Comparison of ENCODE assay signal across 12 cellular contexts in the genomic region with DNA sequence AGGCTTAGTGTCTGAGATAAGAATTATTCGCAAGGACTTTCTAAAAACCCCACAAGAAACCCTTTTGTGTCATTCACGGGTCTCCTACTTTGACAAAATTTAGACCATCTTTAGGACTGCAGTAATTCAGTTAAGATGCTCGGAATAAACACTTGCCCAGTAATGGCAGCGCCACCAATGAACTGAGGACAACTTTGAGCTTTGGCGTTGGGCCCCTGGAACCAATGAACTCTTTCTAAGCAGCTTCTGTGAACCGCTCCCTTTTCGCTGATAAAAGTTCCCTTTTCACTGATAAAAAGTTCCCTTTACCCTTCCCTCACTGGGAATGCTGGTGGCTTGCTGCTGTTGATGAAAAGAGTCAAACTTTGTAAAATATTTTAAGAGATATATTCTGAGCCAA. TPM values are rescaled to one million over a fixed set of nuclear protein-coding genes. Genes with fewer than 3 reads are reported as not detected.
DNase-seq lines count a peak whose midpoint lies in the region; ATAC-seq and TF ChIP-seq lines count a peak whose summit lies in the region.
"Had no signal": no experiment of that assay in that cellular context is flagged by ENCODE, and none has a peak within 500 bp of the region (broad histone marks: within the 10 kb centered on the region; RNA-seq: fewer than 3 reads in every experiment).

No MANE protein-coding gene starts in this region.

- H3K9ac ChIP-seq in OCI-LY1 (ENCODE audit: low read length): no peak overlapping the region

- no peak overlapping the region for H3K27ac Mint-ChIP-seq in CD4-positive, CD25-positive, alpha-beta regulatory T cell
- H3K27ac Mint-ChIP-seq in central memory CD8-positive, alpha-beta T cell (ENCODE audit: low read depth): peak overlapping the region; percentile 46
- no peak overlapping the region for H3K27ac Mint-ChIP-seq in neural crest cell (ENCODE audit: unreplicated experiment)

- peak overlapping the region; percentile 54 for H3K4me3 ChIP-seq in CD4-positive, CD25-positive, alpha-beta regulatory T cell (ENCODE audit: low read depth, low read length)
- H3K4me3 ChIP-seq in OCI-LY1 (ENCODE audit: low read depth, low read length, poor library complexity, severe bottlenecking): no peak overlapping the region

- peak overlapping the region; percentile 92 to 94 (median 92) for H3K4me3 Mint-ChIP-seq in CD4-positive, CD25-positive, alpha-beta regulatory T cell
- H3K4me3 Mint-ChIP-seq in central memory CD8-positive, alpha-beta T cell: no peak overlapping the region
- peak overlapping the region; percentile 98 for H3K4me3 Mint-ChIP-seq in neural crest cell

- TF ChIP-seq CTCF in OCI-LY1 (IDR thresholded peaks at IDR 0.05; ENCODE audit: low read length) (no peak), neural crest cell (conservative IDR thresholded peaks at IDR 0.05) (no peak), GM10266 (IDR thresholded peaks at IDR 0.05; ENCODE audit: control insufficient read depth, insufficient read depth, low read depth, missing control alignments) (no peak)

- peaks cover 0 to 36% (median 13%) of the 10 kb centered on the region in 4 donors for H3K4me1 Mint-ChIP-seq in CD4-positive, CD25-positive, alpha-beta regulatory T cell
- H3K4me1 Mint-ChIP-seq in central memory CD8-positive, alpha-beta T cell: peaks cover 14% of the 10 kb centered on the region
- peaks cover 20% of the 10 kb centered on the region for H3K4me1 Mint-ChIP-seq in neural crest cell

- no peaks in the 10 kb centered on the region for H4K20me1 ChIP-seq in OCI-LY1 (ENCODE audit: insufficient read depth, low read length)

- H3K9me3 ChIP-seq in CD4-positive, CD25-positive, alpha-beta regulatory T cell (ENCODE audit: control insufficient read depth in 2 of 2, low read length in 2 of 2): no peaks in the 10 kb centered on the region
- no peaks in the 10 kb centered on the region for H3K9me3 ChIP-seq in OCI-LY1 (ENCODE audit: low read length)
- H3K9me3 ChIP-seq: heart right ventricle had no signal

- no peak overlapping the region for H3K27ac ChIP-seq in CD4-positive, CD25-positive, alpha-beta regulatory T cell (ENCODE audit: insufficient read depth, low read length, poor library complexity, severe bottlenecking)
- no peak overlapping the region for H3K27ac ChIP-seq in OCI-LY1 (ENCODE audit: low read depth, low read length, poor library complexity, severe bottlenecking)
- H3K27ac ChIP-seq: HL-60 had no signal

- peaks cover 14% of the 10 kb centered on the region for H3K36me3 ChIP-seq in CD4-positive, CD25-positive, alpha-beta regulatory T cell (ENCODE audit: control insufficient read depth, insufficient read depth, low read length)
- peaks cover 22% of the 10 kb centered on the region; the same call in 1 of the 2 replicates for H3K36me3 ChIP-seq in OCI-LY1 (ENCODE audit: insufficient read depth, low read length)

- H2AFZ ChIP-seq in OCI-LY1 (ENCODE audit: low read length): no peak overlapping the region

- peaks cover 20% of the 10 kb centered on the region for H3K4me1 ChIP-seq in CD4-positive, CD25-positive, alpha-beta regulatory T cell (ENCODE audit: control insufficient read depth, insufficient read depth, low read length, poor library complexity, severe bottlenecking)
- peaks cover 25% of the 10 kb centered on the region for H3K4me1 ChIP-seq in OCI-LY1 (ENCODE audit: insufficient read depth, low read length, severe bottlenecking)

- peak overlapping the region; percentile 100; the same call in 1 of the 2 replicates for H3K4me2 ChIP-seq in OCI-LY1 (ENCODE audit: low read length)

- ATAC-seq in CD4-positive, CD25-positive, alpha-beta regulatory T cell (ENCODE audit: low read depth in 2 of 2): no peak
- no peak for ATAC-seq in central memory CD8-positive, alpha-beta T cell (replicated peaks; ENCODE audit: extremely low read depth, poor library complexity, severe bottlenecking)
- ATAC-seq in HG03175 (IDR thresholded peaks at IDR 0.05; ENCODE audit: unreplicated experiment): no peak
- ATAC-seq: activated T-cell treated with anti-CD3 and anti-CD28 coated beads, Interleukin-2, amount 50 U/mL, for 72 hours had no signal

- H3K27me3 Mint-ChIP-seq in CD4-positive, CD25-positive, alpha-beta regulatory T cell: no peaks in the 10 kb centered on the region
- H3K27me3 Mint-ChIP-seq in central memory CD8-positive, alpha-beta T cell: no peaks in the 10 kb centered on the region
- peaks cover 12% of the 10 kb centered on the region for H3K27me3 Mint-ChIP-seq in neural crest cell (ENCODE audit: low read depth)

- no peaks in the 10 kb centered on the region for H3K27me3 ChIP-seq in CD4-positive, CD25-positive, alpha-beta regulatory T cell (ENCODE audit: control insufficient read depth, insufficient read depth, low read length)
- H3K27me3 ChIP-seq in OCI-LY1 (ENCODE audit: insufficient read depth, low read length): no peaks in the 10 kb centered on the region
- H3K27me3 ChIP-seq: heart right ventricle had no signal

- peaks cover 8% of the 10 kb centered on the region for H3K36me3 Mint-ChIP-seq in CD4-positive, CD25-positive, alpha-beta regulatory T cell
- peaks cover 17% of the 10 kb centered on the region for H3K36me3 Mint-ChIP-seq in central memory CD8-positive, alpha-beta T cell (ENCODE audit: insufficient read depth)
- peaks cover 7% of the 10 kb centered on the region for H3K36me3 Mint-ChIP-seq in neural crest cell (ENCODE audit: low read depth)

- H3K9me3 Mint-ChIP-seq in CD4-positive, CD25-positive, alpha-beta regulatory T cell: peaks cover 0 to 1% (median 0%) of the 10 kb centered on the region in 7 donors
- H3K9me3 Mint-ChIP-seq in central memory CD8-positive, alpha-beta T cell: no peaks in the 10 kb centered on the region
- H3K9me3 Mint-ChIP-seq in neural crest cell: peaks cover 3% of the 10 kb centered on the region
- H3K9me3 Mint-ChIP-seq: activated T-cell treated with anti-CD3 and anti-CD28 coated beads, Interleukin-2, amount 50 U/mL, for 72 hours had no signal

- H3K79me2 ChIP-seq in OCI-LY1 (ENCODE audit: insufficient read depth, low read length): peaks cover 8% of the 10 kb centered on the region

- no peak for DNase-seq in CD4-positive, CD25-positive, alpha-beta regulatory T cell
- no peak for DNase-seq in central memory CD8-positive, alpha-beta T cell (ENCODE audit: low spot score in 2 of 2)
- no peak for DNase-seq in neural crest cell (ENCODE audit: low read depth, low spot score)
- no peak for DNase-seq in NOMO-1 treated with dmso at 0.1 percent for 144 hours (lab: John Stamatoyannopoulos, UW; ENCODE audit: unreplicated experiment)
- DNase-seq in SIG-M5 (lab: John Stamatoyannopoulos, UW): no peak
- DNase-seq in GM10266 (ENCODE audit: extremely low spot score): no peak
- DNase-seq: activated T-cell treated with anti-CD3 and anti-CD28 coated beads, Interleukin-2, amount 50 U/mL, for 72 hours; heart right ventricle; NCI-H1092 had no signal

- H3F3A ChIP-seq in OCI-LY1 (ENCODE audit: insufficient read depth, low read length): no peaks in the 10 kb centered on the region

- no peaks in the 10 kb centered on the region for H3K9me2 ChIP-seq in OCI-LY1 (ENCODE audit: low read depth, low read length)

RNA-seq across cellular contexts. Expression of a gene that starts 1.4 kb away (rescaled TPM):
- total RNA-seq in CD4-positive, CD25-positive, alpha-beta regulatory T cell: 62.5 TPM
- polyA plus RNA-seq in CD4-positive, CD25-positive, alpha-beta regulatory T cell: 100 to 1,000 TPM; 126 to 163 (median 143) TPM
- 61.9 and 67.3 TPM in 2 replicates for total RNA-seq in neural crest cell

RNA-seq across cellular contexts. Expression of a gene that starts 7.4 kb away (rescaled TPM):
- 23.5 TPM for total RNA-seq in CD4-positive, CD25-positive, alpha-beta regulatory T cell
- 10 to 100 TPM; 18.0 to 24.0 (median 21.2) TPM for polyA plus RNA-seq in CD4-positive, CD25-positive, alpha-beta regulatory T cell
- 29.1 and 29.7 TPM in 2 replicates for total RNA-seq in neural crest cell

RNA-seq across cellular contexts. Expression of a gene that starts 28.0 kb away (rescaled TPM):
- total RNA-seq in CD4-positive, CD25-positive, alpha-beta regulatory T cell: 335 TPM
- 100 to 1,000 TPM; 445 to 517 (median 481) TPM for polyA plus RNA-seq in CD4-positive, CD25-positive, alpha-beta regulatory T cell
- 237 and 240 TPM in 2 replicates for total RNA-seq in neural crest cell

RNA-seq across cellular contexts. Expression of a gene that starts 29.5 kb away (rescaled TPM):
- total RNA-seq in CD4-positive, CD25-positive, alpha-beta regulatory T cell: 270 TPM
- 100 to 1,000 TPM; 329 to 413 (median 371) TPM for polyA plus RNA-seq in CD4-positive, CD25-positive, alpha-beta regulatory T cell
- 114 and 115 TPM in 2 replicates for total RNA-seq in neural crest cell

RNA-seq across cellular contexts. Expression of a gene that starts 39.2 kb away (rescaled TPM):
- 2.8 TPM for total RNA-seq in CD4-positive, CD25-positive, alpha-beta regulatory T cell
- not detected for polyA plus RNA-seq in CD4-positive, CD25-positive, alpha-beta regulatory T cell
- 0.65 and 0.68 TPM in 2 replicates for total RNA-seq in neural crest cell
